8 cellular contexts compared by ENCODE assay signal in genomic region chr16:89565506-89566372, GRCh38. TPM values are rescaled to one million over a fixed set of nuclear protein-coding genes. Genes with fewer than 3 reads are reported as not detected.
A peak's percentile ranks its signal among the peaks of the same experiment; 100 is the strongest.
DNase-seq lines count a peak whose midpoint lies in the region; ATAC-seq and TF ChIP-seq lines count a peak whose summit lies in the region.

No MANE protein-coding gene starts in this region.

- H3K4me1 Mint-ChIP-seq in CD14-positive monocyte: peaks cover 51% of the 10 kb centered on the region
- H3K4me1 Mint-ChIP-seq in activated naive CD8-positive, alpha-beta T cell treated with anti-CD3 and anti-CD28 coated beads for 36 hours: peaks cover 40% of the 10 kb centered on the region

- H2AFZ ChIP-seq in hepatocyte (no peak overlapping the region), smooth muscle cell (ENCODE audit: low read depth) (no peak overlapping the region)

- intact Hi-C loops in CD14-positive monocyte (cut with micrococcal nuclease): no loop called here

- no peaks in the 10 kb centered on the region for H3K9me2 ChIP-seq in hepatocyte (replicated peaks; ENCODE audit: insufficient read depth)

- POLR2A ChIA-PET in HEK293T (lab: Yijun Ruan, JAX): interaction anchor here (0.6 to 1.8 kb wide), 5 partner anchors 9 to 135 kb away, joined by 3 to 4 read pairs (median 3); partner anchors contain the start of gene DPEP1

- ATAC-seq in RWPE2 (ENCODE audit: low read depth) (peak; percentile 46), HG03097 (IDR thresholded peaks at IDR 0.05; ENCODE audit: low FRiP score, unreplicated experiment) (no peak)

- peak; percentile 68 for TF ChIP-seq CTCF in CD14-positive monocyte (IDR thresholded peaks at IDR 0.05)
- peak; percentile 79 for TF ChIP-seq CTCF in RWPE2 (IDR thresholded peaks at IDR 0.05; ENCODE audit: poor library complexity, severe bottlenecking)
- TF ChIP-seq CTCF in hepatocyte (IDR thresholded peaks at IDR 0.05; ENCODE audit: poor library complexity): peak; percentile 60
- peak; percentile 50 for TF ChIP-seq CTCF in smooth muscle cell (IDR thresholded peaks at IDR 0.05; ENCODE audit: borderline replicate concordance, insufficient read depth, poor library complexity, severe bottlenecking)

- H3K4me3 ChIP-seq in RWPE2 (ENCODE audit: severe bottlenecking) (no peak overlapping the region), hepatocyte (no peak overlapping the region), smooth muscle cell (no peak overlapping the region)

- DNase-seq in CD14-positive monocyte (ENCODE audit: low spot score): no peak
- peak; percentile 53 for DNase-seq in HEK293T (ENCODE audit: extremely low spot score)
- peak; percentile 82 for DNase-seq in RWPE2 (ENCODE audit: low spot score)
- DNase-seq in activated naive CD8-positive, alpha-beta T cell treated with anti-CD3 and anti-CD28 coated beads for 36 hours: peak; percentile 69
- peak; percentile 66 for DNase-seq in hepatocyte (ENCODE audit: low spot score)
- no peak for DNase-seq in smooth muscle cell (lab: John Stamatoyannopoulos, UW; ENCODE audit: unreplicated experiment)
- DNase-seq in NCI-H1436 treated with DMSO at 0.1 percent for 48 hours (lab: John Stamatoyannopoulos, UW): no peak

- H3K79me2 ChIP-seq in hepatocyte: peaks cover 25% of the 10 kb centered on the region
- peaks cover 25% of the 10 kb centered on the region for H3K79me2 ChIP-seq in smooth muscle cell (ENCODE audit: low read depth)

- CTCF ChIA-PET in HEK293T (lab: Yijun Ruan, JAX): interaction anchor here (0.8 kb wide), 1 partner anchor 9 kb away, joined by 4 read pairs; no protein-coding TSS in a partner anchor

- H3K9me3 ChIP-seq in RWPE2 (ENCODE audit: severe bottlenecking) (no peaks in the 10 kb centered on the region), hepatocyte (ENCODE audit: low read depth) (no peaks in the 10 kb centered on the region), smooth muscle cell (replicated peaks; ENCODE audit: low read depth) (no peaks in the 10 kb centered on the region)

- peak overlapping the region; percentile 85 for H3K27ac ChIP-seq in RWPE2 (ENCODE audit: poor library complexity, severe bottlenecking)
- peak overlapping the region; percentile 54 for H3K27ac ChIP-seq in hepatocyte
- no peak overlapping the region for H3K27ac ChIP-seq in smooth muscle cell (ENCODE audit: low read depth)

- WGBS in hepatocyte (ENCODE audit: low lambda C conversion rate, missing lambda C conversion rate): 13% methylated on average over 44 of the region's 46 CpGs
- WGBS in smooth muscle cell (ENCODE audit: low lambda C conversion rate): 14% methylated on average over 46 of the region's 46 CpGs

- no peaks in the 10 kb centered on the region for H3K9me3 Mint-ChIP-seq in CD14-positive monocyte
- no peaks in the 10 kb centered on the region for H3K9me3 Mint-ChIP-seq in activated naive CD8-positive, alpha-beta T cell treated with anti-CD3 and anti-CD28 coated beads for 36 hours

- H4K20me1 ChIP-seq in hepatocyte (ENCODE audit: insufficient read depth, poor library complexity, severe bottlenecking) (peaks cover 47% of the 10 kb centered on the region), smooth muscle cell (ENCODE audit: low read depth) (peaks cover 63% of the 10 kb centered on the region)

- H3K4me1 ChIP-seq in RWPE2 (ENCODE audit: insufficient read depth, poor library complexity, severe bottlenecking) (peaks cover 20% of the 10 kb centered on the region), hepatocyte (ENCODE audit: insufficient read depth) (peaks cover 38% of the 10 kb centered on the region), smooth muscle cell (ENCODE audit: low read depth) (peaks cover 24% of the 10 kb centered on the region)

- peaks cover 27% of the 10 kb centered on the region for H3F3A ChIP-seq in smooth muscle cell (ENCODE audit: low read depth)

- H3K27me3 ChIP-seq in RWPE2 (ENCODE audit: insufficient read depth, poor library complexity, severe bottlenecking): no peaks in the 10 kb centered on the region
- no peaks in the 10 kb centered on the region for H3K27me3 ChIP-seq in hepatocyte
- no peaks in the 10 kb centered on the region for H3K27me3 ChIP-seq in smooth muscle cell (ENCODE audit: low read depth)

- peaks cover 41 to 43% of the 10 kb centered on the region in 2 donors for H3K36me3 Mint-ChIP-seq in CD14-positive monocyte
- H3K36me3 Mint-ChIP-seq in activated naive CD8-positive, alpha-beta T cell treated with anti-CD3 and anti-CD28 coated beads for 36 hours: peaks cover 39% of the 10 kb centered on the region

- no peak overlapping the region for H3K9ac ChIP-seq in smooth muscle cell (ENCODE audit: low read depth)

- H3K36me3 ChIP-seq in RWPE2 (ENCODE audit: low read depth): peaks cover 41% of the 10 kb centered on the region
- H3K36me3 ChIP-seq in hepatocyte (replicated peaks; ENCODE audit: insufficient read depth, low read depth): no peaks in the 10 kb centered on the region
- peaks cover 7% of the 10 kb centered on the region for H3K36me3 ChIP-seq in smooth muscle cell (ENCODE audit: low read depth)

- peak overlapping the region; percentile 73 for H3K4me2 ChIP-seq in hepatocyte
- H3K4me2 ChIP-seq in smooth muscle cell: peak overlapping the region; percentile 44

- peaks cover 6 to 11% (median 7%) of the 10 kb centered on the region in 3 donors for H3K27me3 Mint-ChIP-seq in CD14-positive monocyte (ENCODE audit: low read depth in 3 of 3)
- no peaks in the 10 kb centered on the region for H3K27me3 Mint-ChIP-seq in activated naive CD8-positive, alpha-beta T cell treated with anti-CD3 and anti-CD28 coated beads for 36 hours

- H3K4me3 Mint-ChIP-seq in CD14-positive monocyte: peak overlapping the region; percentile 57 to 72
- peak overlapping the region; percentile 97 for H3K4me3 Mint-ChIP-seq in activated naive CD8-positive, alpha-beta T cell treated with anti-CD3 and anti-CD28 coated beads for 36 hours

- peak overlapping the region in 1 of 7 donors; percentile 36 for H3K27ac Mint-ChIP-seq in CD14-positive monocyte
- H3K27ac Mint-ChIP-seq in activated naive CD8-positive, alpha-beta T cell treated with anti-CD3 and anti-CD28 coated beads for 36 hours: peak overlapping the region; percentile 93

TF ChIP-seq in HEK293T, 16 proteins besides CTCF, POLR2A, EP300 and RAD21:
- TF ChIP-seq ARNT (IDR thresholded peaks at IDR 0.05): 0 out of 2 replicates have a peak, but pooled peaks have one; percentile 9
- no peak for TF ChIP-seq BHLHE40 (IDR thresholded peaks at IDR 0.05; ENCODE audit: borderline replicate concordance)
- TF ChIP-seq CTBP1 (IDR thresholded peaks at IDR 0.05; ENCODE audit: borderline replicate concordance): no peak
- peak; percentile 62 for TF ChIP-seq TARDBP (IDR thresholded peaks at IDR 0.05)
- no peak for TF ChIP-seq ZNF384 (IDR thresholded peaks at IDR 0.05)
- TF ChIP-seq FOXA1 (IDR thresholded peaks at IDR 0.05): no peak
- no peak for TF ChIP-seq NFRKB (IDR thresholded peaks at IDR 0.05)
- peak; percentile 59 for TF ChIP-seq ELF4 (IDR thresholded peaks at IDR 0.05)
- peak; percentile 20 for TF ChIP-seq L3MBTL2 (conservative IDR thresholded peaks at IDR 0.05)
- no peak; the same call in 1 of the 2 replicates for TF ChIP-seq HDGF (IDR thresholded peaks at IDR 0.05; ENCODE audit: borderline replicate concordance)
- no peak for TF ChIP-seq SUZ12 (IDR thresholded peaks at IDR 0.05)
- TF ChIP-seq LEF1 (IDR thresholded peaks at IDR 0.05; ENCODE audit: borderline replicate concordance): peak; percentile 68; the same call in 1 of the 2 replicates

RNA-seq across cellular contexts. Expression of gene RPL13, which starts 5.3 kb away (rescaled TPM):
- polyA plus RNA-seq in CD14-positive monocyte (1,000 to 10,000 TPM; 1,251 to 1,329 TPM), hepatocyte (1,312 and 1,458 TPM in 2 replicates), smooth muscle cell (1,063 and 1,144 TPM in 2 replicates)
- total RNA-seq in activated naive CD8-positive, alpha-beta T cell treated with anti-CD3 and anti-CD28 coated beads for 36 hours: 1,000 to 10,000 TPM; 2,814 to 2,845 TPM
- total RNA-seq in hepatocyte (4,787 and 7,288 TPM in 2 replicates), smooth muscle cell (3,317 and 3,917 TPM in 2 replicates)

RNA-seq across cellular contexts. Expression of gene CPNE7, which starts 9.8 kb away (rescaled TPM):
- not detected for polyA plus RNA-seq in CD14-positive monocyte
- total RNA-seq in activated naive CD8-positive, alpha-beta T cell treated with anti-CD3 and anti-CD28 coated beads for 36 hours: 1 to 10 TPM; 5.7 to 6.0 TPM
- 6.6 and 8.7 TPM in 2 replicates for total RNA-seq in hepatocyte
- 24.8 and 32.2 TPM in 2 replicates for polyA plus RNA-seq in hepatocyte
- 0.58 TPM in 1 of 2 replicates, not detected in the other for total RNA-seq in smooth muscle cell
- 0.14 and 0.43 TPM in 2 replicates for polyA plus RNA-seq in smooth muscle cell

RNA-seq across cellular contexts. Expression of gene DPEP1, which starts 47.7 kb away (rescaled TPM):
- not detected for polyA plus RNA-seq in CD14-positive monocyte
- under 1 TPM in 1 of 2 experiments, not detected in 1; 0.16 TPM for total RNA-seq in activated naive CD8-positive, alpha-beta T cell treated with anti-CD3 and anti-CD28 coated beads for 36 hours
- total RNA-seq in hepatocyte: 48.3 and 52.9 TPM in 2 replicates
- polyA plus RNA-seq in hepatocyte: 106 and 128 TPM in 2 replicates
- total RNA-seq in smooth muscle cell: not detected in 2 replicates
- 0.30 TPM in 1 of 2 replicates, not detected in the other for polyA plus RNA-seq in smooth muscle cell

RNA-seq across cellular contexts. Expression of gene SPG7, which starts 57.5 kb away (rescaled TPM):
- polyA plus RNA-seq in CD14-positive monocyte (10 to 100 TPM; 30.3 to 34.4 TPM), hepatocyte (108 and 130 TPM in 2 replicates), smooth muscle cell (61.4 and 75.4 TPM in 2 replicates)
- 10 to 100 TPM; 63.1 to 76.7 TPM for total RNA-seq in activated naive CD8-positive, alpha-beta T cell treated with anti-CD3 and anti-CD28 coated beads for 36 hours
- total RNA-seq in hepatocyte (149 and 222 TPM in 2 replicates), smooth muscle cell (49.3 and 94.6 TPM in 2 replicates)

Comparison
In these comparisons a context has a peak if more than half of its experiments do, and no peak if none do; other contexts are left out.
1. DNase-seq: peak in HEK293T (single experiment), RWPE2 (single experiment), activated naive CD8-positive, alpha-beta T cell treated with anti-CD3 and anti-CD28 coated beads for 36 hours (single experiment) and hepatocyte (single experiment); none in CD14-positive monocyte (single experiment), smooth muscle cell (single experiment) and NCI-H1436 treated with DMSO at 0.1 percent for 48 hours (single experiment).
2. RNA of gene DPEP1, which starts 47.7 kb away (total RNA-seq): 48.3 to 52.9 TPM in hepatocyte; 0.16 TPM in activated naive CD8-positive, alpha-beta T cell treated with anti-CD3 and anti-CD28 coated beads for 36 hours and not detected in smooth muscle cell; every median in the first group is over 10 times any median in the second.
3. Peak in every context shown above with its lines, with median percentiles within 50 percentile points of each other: CTCF ChIP-seq.